23 cellular contexts compared by ENCODE assay signal in the genomic region with DNA sequence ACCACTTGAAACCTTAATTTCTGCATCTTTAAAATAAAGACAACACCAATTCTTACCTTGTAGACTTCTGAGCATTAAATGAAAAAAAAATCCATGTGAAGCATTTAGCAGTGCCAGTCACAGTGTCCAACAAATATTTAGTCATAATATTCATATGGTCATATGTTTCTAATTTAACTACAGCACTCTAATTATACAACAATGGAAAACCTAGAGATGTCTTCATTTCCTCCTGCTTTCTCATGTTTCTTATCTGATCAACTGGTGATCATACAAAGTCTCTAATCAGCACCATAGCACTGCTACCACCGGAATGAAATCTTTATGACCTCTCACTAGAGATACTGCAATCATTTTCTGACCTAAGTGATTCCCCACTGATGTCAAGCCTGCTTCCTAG. TPM values are rescaled to one million over a fixed set of nuclear protein-coding genes. Genes with fewer than 3 reads are reported as not detected.
DNase-seq lines count a peak whose midpoint lies in the region; ATAC-seq, FAIRE-seq and TF ChIP-seq lines count a peak whose summit lies in the region.
"Had no signal": no experiment of that assay in that cellular context is flagged by ENCODE, and none has a peak within 500 bp of the region (broad histone marks: within the 10 kb centered on the region; RNA-seq: fewer than 3 reads in every experiment).

No MANE protein-coding gene starts in this region.

- CTCF ChIA-PET in SK-N-SH (lab: Yijun Ruan, JAX), result interaction anchor here (0.8 to 3.7 kb wide), 4 partner anchors 9 to 198 kb away, joined by 3 to 23 read pairs (median 6); a partner anchor contains a TSS

- peak overlapping the region in 1 of 2 experiments; percentile 47; a peak in 2 of 4 replicates for H3K27ac ChIP-seq in SK-N-SH (ENCODE audit: low read depth in 2 of 2, low read length in 1 of 2)
- H3K27ac ChIP-seq: 22Rv1, A549, C4-2B, HL-60 had no signal

- H3K4me1 ChIP-seq in SK-N-SH (ENCODE audit: control insufficient read depth in 1 of 2, insufficient read depth in 2 of 2, low read depth in 1 of 2, low read length in 1 of 2), result no peaks in the 10 kb centered on the region; a peak in 1 of 4 replicates
- H3K4me1 ChIP-seq: A549, Caco-2 had no signal

- H3K4me2 ChIP-seq in SK-N-SH, result no peak overlapping the region
- H3K4me2 ChIP-seq: A549 had no signal

- FAIRE-seq in GM12891 (lab: Jason Lieb, UNC), result no peak
- FAIRE-seq: A549, D721Med, HTR-8/SVneo had no signal

- no peak overlapping the region for H3K9ac ChIP-seq in SK-N-SH

- 0% methylated on average over 1 of the region's 1 CpG for WGBS in SK-N-SH (ENCODE audit: low lambda C conversion rate)

- no peak for TF ChIP-seq POLR2A in GM12891 (IDR thresholded peaks at IDR 0.05; ENCODE audit: low read depth, low read length)

- no peaks in the 10 kb centered on the region for H3K36me3 ChIP-seq in SK-N-SH (replicated peaks in 1 of 2; ENCODE audit: control insufficient read depth in 1 of 2, insufficient read depth in 2 of 2, low read length in 1 of 2)

- H2AFZ ChIP-seq in SK-N-SH (ENCODE audit: low read depth), result no peak overlapping the region; the same call in 1 of the 2 replicates

- POLR2A ChIA-PET in SK-N-SH (lab: Yijun Ruan, JAX), result no interaction called here

- H3K79me2 ChIP-seq in SK-N-SH (ENCODE audit: insufficient read depth), result no peaks in the 10 kb centered on the region

- no peaks in the 10 kb centered on the region; the same call in 1 of the 2 replicates for H3K9me2 ChIP-seq in SK-N-SH

- TF ChIP-seq CTCF in SK-N-SH (IDR thresholded peaks at IDR 0.05), result no peak

- H3K4me3 ChIP-seq in SK-N-SH (ENCODE audit: low read depth in 2 of 2, low read length in 1 of 2), result no peak overlapping the region
- H3K4me3 ChIP-seq: A549 had no signal

- TF ChIP-seq EP300 in SK-N-SH (IDR thresholded peaks at IDR 0.05; ENCODE audit: borderline replicate concordance in 1 of 2, low read depth in 1 of 2, low read length in 1 of 2), result no peak; a peak in 1 of 4 replicates

- no peaks in the 10 kb centered on the region for H3K27me3 ChIP-seq in SK-N-SH (ENCODE audit: insufficient read depth)

- DNase-seq in NCI-H1105 treated with DMSO at 0.1 percent for 48 hours (lab: John Stamatoyannopoulos, UW) (peak; percentile 20), NCI-H1105 (lab: John Stamatoyannopoulos, UW) (no peak), NCI-H146 treated with DMSO at 0.1 percent for 48 hours (lab: John Stamatoyannopoulos, UW; ENCODE audit: unreplicated experiment) (peak; percentile 14), SK-N-SH (peak; percentile 3), GM12891 (ENCODE audit: insufficient read length, low spot score) (no peak), SHP77 (lab: John Stamatoyannopoulos, UW) (no peak)
- DNase-seq: AML-193; Caco-2; CD4-positive, alpha-beta T cell; DMS79 treated with DMSO at 0.1 percent for 48 hours; GF-D8; GOT3; H7; HFFc6; IMR-90 had no signal

- no peaks in the 10 kb centered on the region for H3F3A ChIP-seq in SK-N-SH (replicated peaks; ENCODE audit: insufficient read depth)

- no peak for ATAC-seq in HG02763 (IDR thresholded peaks at IDR 0.05; ENCODE audit: unreplicated experiment)
- ATAC-seq: A549, HCT116 had no signal

- H3K9me3 ChIP-seq in SK-N-SH, result no peaks in the 10 kb centered on the region; the same call in 1 of the 2 replicates
- H3K9me3 ChIP-seq: A549, Caco-2 had no signal

- no peak for TF ChIP-seq RAD21 in SK-N-SH (IDR thresholded peaks at IDR 0.05; ENCODE audit: low read length)

- H4K20me1 ChIP-seq in SK-N-SH (ENCODE audit: insufficient read depth), result no peaks in the 10 kb centered on the region

TF ChIP-seq in SK-N-SH, 30 proteins besides CTCF, POLR2A, EP300 and RAD21:
- peak; percentile 35; the same call in 1 of the 2 replicates for TF ChIP-seq RCOR1 (IDR thresholded peaks at IDR 0.05; ENCODE audit: low read length)
- no peak for TF ChIP-seq GABPA (IDR thresholded peaks at IDR 0.05; ENCODE audit: low read depth)
- TF ChIP-seq TCF12 (IDR thresholded peaks at IDR 0.05), result peak; percentile 55
- TF ChIP-seq, protein P1, sequence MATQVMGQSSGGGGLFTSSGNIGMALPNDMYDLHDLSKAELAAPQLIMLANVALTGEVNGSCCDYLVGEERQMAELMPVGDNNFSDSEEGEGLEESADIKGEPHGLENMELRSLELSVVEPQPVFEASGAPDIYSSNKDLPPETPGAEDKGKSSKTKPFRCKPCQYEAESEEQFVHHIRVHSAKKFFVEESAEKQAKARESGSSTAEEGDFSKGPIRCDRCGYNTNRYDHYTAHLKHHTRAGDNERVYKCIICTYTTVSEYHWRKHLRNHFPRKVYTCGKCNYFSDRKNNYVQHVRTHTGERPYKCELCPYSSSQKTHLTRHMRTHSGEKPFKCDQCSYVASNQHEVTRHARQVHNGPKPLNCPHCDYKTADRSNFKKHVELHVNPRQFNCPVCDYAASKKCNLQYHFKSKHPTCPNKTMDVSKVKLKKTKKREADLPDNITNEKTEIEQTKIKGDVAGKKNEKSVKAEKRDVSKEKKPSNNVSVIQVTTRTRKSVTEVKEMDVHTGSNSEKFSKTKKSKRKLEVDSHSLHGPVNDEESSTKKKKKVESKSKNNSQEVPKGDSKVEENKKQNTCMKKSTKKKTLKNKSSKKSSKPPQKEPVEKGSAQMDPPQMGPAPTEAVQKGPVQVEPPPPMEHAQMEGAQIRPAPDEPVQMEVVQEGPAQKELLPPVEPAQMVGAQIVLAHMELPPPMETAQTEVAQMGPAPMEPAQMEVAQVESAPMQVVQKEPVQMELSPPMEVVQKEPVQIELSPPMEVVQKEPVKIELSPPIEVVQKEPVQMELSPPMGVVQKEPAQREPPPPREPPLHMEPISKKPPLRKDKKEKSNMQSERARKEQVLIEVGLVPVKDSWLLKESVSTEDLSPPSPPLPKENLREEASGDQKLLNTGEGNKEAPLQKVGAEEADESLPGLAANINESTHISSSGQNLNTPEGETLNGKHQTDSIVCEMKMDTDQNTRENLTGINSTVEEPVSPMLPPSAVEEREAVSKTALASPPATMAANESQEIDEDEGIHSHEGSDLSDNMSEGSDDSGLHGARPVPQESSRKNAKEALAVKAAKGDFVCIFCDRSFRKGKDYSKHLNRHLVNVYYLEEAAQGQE (IDR thresholded peaks at IDR 0.05; ENCODE audit: low read depth, low read length), result no peak

TF ChIP-seq in GM12891, 5 proteins besides CTCF, POLR2A, EP300 and RAD21:
- TF ChIP-seq TAF1 (IDR thresholded peaks at IDR 0.05; ENCODE audit: low read depth, low read length) (no peak), PAX5 (IDR thresholded peaks at IDR 0.05; ENCODE audit: insufficient read depth, low read length, severe bottlenecking) (no peak), SPI1 (IDR thresholded peaks at IDR 0.05; ENCODE audit: low read depth, low read length) (no peak), POLR2AphosphoS5 (IDR thresholded peaks at IDR 0.05; ENCODE audit: low read depth, low read length) (no peak), POU2F2 (IDR thresholded peaks at IDR 0.05; ENCODE audit: low read depth, low read length) (no peak)
TF ChIP-seq in GM12891: peak in this region for 0.

RNA-seq across cellular contexts. Expression of a gene that starts 10.2 kb away (rescaled TPM):
- 0.33 and 0.97 TPM in 2 replicates for polyA plus RNA-seq in SK-N-SH (2012; rRNA removed)
- polyA plus RNA-seq in SK-N-SH (2012; cell fraction: cytosol; rRNA removed), result 0.64 and 0.73 TPM in 2 replicates
- 1.3 and 1.6 TPM in 2 replicates for polyA plus RNA-seq in SK-N-SH (2012; cell fraction: nucleus; rRNA removed)
- polyA plus RNA-seq in GM12891 (2012; ENCODE audit: low read depth, missing spikeins), result not detected

RNA-seq across cellular contexts. Expression of a gene that starts 25.1 kb away (rescaled TPM):
- polyA plus RNA-seq in SK-N-SH (2012; rRNA removed), result 5.1 and 7.3 TPM in 2 replicates
- polyA plus RNA-seq in SK-N-SH (2012; cell fraction: cytosol; rRNA removed), result 5.8 and 6.3 TPM in 2 replicates
- 8.3 and 16.8 TPM in 2 replicates for polyA plus RNA-seq in SK-N-SH (2012; cell fraction: nucleus; rRNA removed)
- not detected for polyA plus RNA-seq in GM12891 (2012; ENCODE audit: low read depth, missing spikeins)

Comparison
In these comparisons a context has a peak if more than half of its experiments do, and no peak if none do; other contexts are left out.
1. DNase-seq: peak in NCI-H1105 treated with DMSO at 0.1 percent for 48 hours (single experiment), NCI-H146 treated with DMSO at 0.1 percent for 48 hours (single experiment) and SK-N-SH (single experiment); none in NCI-H1105 (single experiment), GM12891 (single experiment) and SHP77 (0 of 2).